Comparison of ENCODE assay signal across 1 cellular context in genomic region chr2:230930149-230930780, GRCh38.
TF ChIP-seq lines count a peak whose summit lies in the region.

No MANE protein-coding gene starts in this region.

TF ChIP-seq in H1, 55 proteins besides CTCF, POLR2A, EP300 and RAD21 (continued from another document):
- TF ChIP-seq JUN (IDR thresholded peaks at IDR 0.05; ENCODE audit: low read depth, low read length) = no peak
- TF ChIP-seq BRCA1 (IDR thresholded peaks at IDR 0.05; ENCODE audit: low read depth, low read length) = no peak
- TF ChIP-seq CHD7 (IDR thresholded peaks at IDR 0.05; ENCODE audit: insufficient replicate concordance, low read length) = no peak
- TF ChIP-seq POU5F1 (IDR thresholded peaks at IDR 0.05; ENCODE audit: low read depth, low read length) = no peak
- no peak for TF ChIP-seq CBX8 (IDR thresholded peaks at IDR 0.05; ENCODE audit: borderline replicate concordance, low read depth, low read length)
- no peak for TF ChIP-seq KDM5A (IDR thresholded peaks at IDR 0.05; ENCODE audit: low read length)
- no peak for TF ChIP-seq RNF2 (IDR thresholded peaks at IDR 0.05; ENCODE audit: borderline replicate concordance, low read depth, low read length, missing control alignments, poor library complexity, severe bottlenecking)
- TF ChIP-seq TBP (IDR thresholded peaks at IDR 0.05; ENCODE audit: low read depth, low read length) = no peak
- no peak for TF ChIP-seq HDAC2 (IDR thresholded peaks at IDR 0.05; ENCODE audit: borderline replicate concordance in 1 of 2, low read depth in 2 of 2, low read length in 2 of 2)
- TF ChIP-seq FOSL1 (IDR thresholded peaks at IDR 0.05; ENCODE audit: insufficient read depth, low read depth, low read length) = no peak
- no peak for TF ChIP-seq RFX5 (IDR thresholded peaks at IDR 0.05; ENCODE audit: borderline replicate concordance, low read depth, low read length)
- no peak for TF ChIP-seq MAFK (IDR thresholded peaks at IDR 0.05; ENCODE audit: low read depth, low read length)
